1 cellular context compared by ENCODE assay signal in genomic region chr11:113690619-113691569, GRCh38.
TF ChIP-seq lines count a peak whose summit lies in the region.

No MANE protein-coding gene starts in this region.

TF ChIP-seq in HEK293, 187 proteins besides CTCF, POLR2A, EP300 and RAD21 (continued from another document):
- TF ChIP-seq, protein P1, sequence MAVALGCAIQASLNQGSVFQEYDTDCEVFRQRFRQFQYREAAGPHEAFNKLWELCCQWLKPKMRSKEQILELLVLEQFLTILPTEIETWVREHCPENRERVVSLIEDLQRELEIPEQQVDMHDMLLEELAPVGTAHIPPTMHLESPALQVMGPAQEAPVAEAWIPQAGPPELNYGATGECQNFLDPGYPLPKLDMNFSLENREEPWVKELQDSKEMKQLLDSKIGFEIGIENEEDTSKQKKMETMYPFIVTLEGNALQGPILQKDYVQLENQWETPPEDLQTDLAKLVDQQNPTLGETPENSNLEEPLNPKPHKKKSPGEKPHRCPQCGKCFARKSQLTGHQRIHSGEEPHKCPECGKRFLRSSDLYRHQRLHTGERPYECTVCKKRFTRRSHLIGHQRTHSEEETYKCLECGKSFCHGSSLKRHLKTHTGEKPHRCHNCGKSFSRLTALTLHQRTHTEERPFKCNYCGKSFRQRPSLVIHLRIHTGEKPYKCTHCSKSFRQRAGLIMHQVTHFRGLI (tag by site-specific recombination; IDR thresholded peaks at IDR 0.05): no peak
- peak; percentile 35; the same call in 1 of the 2 replicates for TF ChIP-seq ZNF335 (tag by site-specific recombination; conservative IDR thresholded peaks at IDR 0.05)
- TF ChIP-seq ZNF184 (tag by site-specific recombination; IDR thresholded peaks at IDR 0.05): no peak
TF ChIP-seq in HEK293: peak in this region for 15.
